ENCODE assay signal across 13 cellular contexts in the genomic region with DNA sequence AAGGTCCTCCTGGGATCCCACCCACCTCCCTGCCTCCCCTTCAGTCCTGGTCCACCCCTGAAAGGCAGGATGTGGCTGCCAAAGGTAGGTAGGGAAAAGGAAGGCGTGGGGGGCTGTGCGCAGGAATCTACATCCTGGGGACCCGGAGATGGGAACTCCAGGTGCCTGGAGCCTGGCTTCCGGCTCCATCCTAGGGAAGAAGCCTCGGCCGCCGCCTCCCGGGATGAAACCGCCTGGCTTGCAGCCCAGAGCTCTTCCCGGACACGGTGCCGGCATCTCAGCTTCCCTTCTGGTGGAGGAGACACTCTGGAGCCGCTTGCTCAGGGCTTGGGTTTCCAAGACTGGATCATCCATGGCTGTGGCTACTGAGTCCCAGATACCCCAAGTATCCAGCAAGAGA. TPM values are rescaled to one million over a fixed set of nuclear protein-coding genes. Genes with fewer than 3 reads are reported as not detected.
DNase-seq lines count a peak whose midpoint lies in the region; ATAC-seq and TF ChIP-seq lines count a peak whose summit lies in the region.
"Had no signal": no experiment of that assay in that cellular context is flagged by ENCODE, and none has a peak within 500 bp of the region (broad histone marks: within the 10 kb centered on the region; RNA-seq: fewer than 3 reads in every experiment).

No MANE protein-coding gene starts in this region.

- no peaks in the 10 kb centered on the region for H3K27me3 ChIP-seq in BE2C
- H3K27me3 ChIP-seq: SJCRH30 had no signal

- TF ChIP-seq CTCF in fibroblast of mammary gland (conservative IDR thresholded peaks at IDR 0.05; ENCODE audit: control insufficient read depth, insufficient read depth, low read depth, low read length) (no peak), omental fat pad (IDR thresholded peaks at IDR 0.05) (no peak), BE2C (IDR thresholded peaks at IDR 0.05; ENCODE audit: low read depth, low read length) (no peak)

- ATAC-seq in omental fat pad (ENCODE audit: low FRiP score) (peak; percentile 38), GM21576 (IDR thresholded peaks at IDR 0.05; ENCODE audit: unreplicated experiment) (no peak)

- no peaks in the 10 kb centered on the region for H3K4me1 ChIP-seq in BE2C
- H3K4me1 ChIP-seq: SJCRH30 had no signal

- H3K9me3 ChIP-seq in BE2C, result no peaks in the 10 kb centered on the region; the same call in 1 of the 2 replicates
- H3K9me3 ChIP-seq: SJCRH30, thoracic aorta had no signal

- no peaks in the 10 kb centered on the region for H3K36me3 ChIP-seq in BE2C
- H3K36me3 ChIP-seq: SJCRH30, thoracic aorta had no signal

- DNase-seq in DMS 273 (lab: John Stamatoyannopoulos, UW; ENCODE audit: unreplicated experiment) (peak; percentile 72), DMS 273 treated with DMSO at 0.1 percent for 48 hours (lab: John Stamatoyannopoulos, UW) (no peak), NCI-H2029 treated with DMSO at 0.1 percent for 48 hours (lab: John Stamatoyannopoulos, UW) (peak; percentile 30), fibroblast of mammary gland (ENCODE audit: low read depth) (peak; percentile 57), omental fat pad (ENCODE audit: low spot score) (no peak), BE2C (no peak)
- DNase-seq in stimulated activated CD4-positive, alpha-beta T cell treated with anti-CD3 and anti-CD28 coated beads, Interleukin-2, amount 100 ng/mL, for 48 hours, result no peak
- DNase-seq: activated naive CD4-positive, alpha-beta T cell treated with anti-CD3 and anti-CD28 coated beads for 36 hours; NCI-H1417; NCI-H524 treated with DMSO at 0.1 percent for 48 hours had no signal

- H3K4me3 ChIP-seq in fibroblast of mammary gland (ENCODE audit: control insufficient read depth, low read depth, low read length), result no peak overlapping the region
- no peak overlapping the region for H3K4me3 ChIP-seq in BE2C (ENCODE audit: low read depth, low read length)
- H3K4me3 ChIP-seq: SJCRH30, thoracic aorta had no signal

RNA-seq across cellular contexts. Expression of a gene that starts 33.3 kb away (rescaled TPM):
- total RNA-seq in omental fat pad, result 10 to 100 TPM; 11.6 to 33.1 (median 14.6) TPM
- polyA plus RNA-seq in BE2C (2012; ENCODE audit: insufficient read depth, insufficient read length, low read depth), result not detected

RNA-seq across cellular contexts. Expression of a gene that starts 41.4 kb away (rescaled TPM):
- 1,000 to 10,000 TPM; 1,543 to 2,117 (median 1,973) TPM for total RNA-seq in omental fat pad
- polyA plus RNA-seq in BE2C (2012; ENCODE audit: insufficient read depth, insufficient read length, low read depth), result 1,250 TPM

Comparison
In these comparisons a context has a peak if more than half of its experiments do, and no peak if none do; other contexts are left out.
1. DNase-seq: peak in DMS 273 (single experiment), NCI-H2029 treated with DMSO at 0.1 percent for 48 hours (single experiment) and fibroblast of mammary gland (single experiment); none in DMS 273 treated with DMSO at 0.1 percent for 48 hours (single experiment), omental fat pad (single experiment), stimulated activated CD4-positive, alpha-beta T cell treated with anti-CD3 and anti-CD28 coated beads, Interleukin-2, amount 100 ng/mL, for 48 hours (0 of 2) and BE2C (single experiment).